8 cellular contexts compared by ENCODE assay signal in genomic region chr15:44536298-44536961, GRCh38. TPM values are rescaled to one million over a fixed set of nuclear protein-coding genes. Genes with fewer than 3 reads are reported as not detected.
DNase-seq lines count a peak whose midpoint lies in the region; ATAC-seq lines count a peak whose summit lies in the region.

No MANE protein-coding gene starts in this region.

- DNase-seq in DMS114 treated with DMSO at 0.1 percent for 48 hours (lab: John Stamatoyannopoulos, UW; ENCODE audit: unreplicated experiment) (peak; percentile 86), NCI-H524 (lab: John Stamatoyannopoulos, UW) (peak; percentile 96 to 98), amniotic epithelial cell (ENCODE audit: low read depth) (peak; percentile 63), right cardiac atrium (peak; percentile 90 to 95 (median 95)), posterior cingulate gyrus (peak in 9 of 10 donors; percentile 71 to 98 (median 83)), SIG-M5 treated with dmso at 0.1 percent for 504 hours (lab: John Stamatoyannopoulos, UW; ENCODE audit: unreplicated experiment) (no peak)

- H3K9me3 ChIP-seq in right cardiac atrium (ENCODE audit: control insufficient read depth, low read length) = no peaks in the 10 kb centered on the region

- ATAC-seq in GM19043 (IDR thresholded peaks at IDR 0.05; ENCODE audit: low read depth, unreplicated experiment) (peak; percentile 59), HG03135 (IDR thresholded peaks at IDR 0.05; ENCODE audit: unreplicated experiment) (peak; percentile 60), right cardiac atrium (peak; percentile 89 to 92)

- H3K4me3 ChIP-seq in right cardiac atrium (ENCODE audit: low read length) = peak overlapping the region; percentile 62

- H3K4me1 ChIP-seq in right cardiac atrium (ENCODE audit: control insufficient read depth, insufficient read depth, low read length) = no peaks in the 10 kb centered on the region

- WGBS in right cardiac atrium = under 1% methylated on average over 45 of the region's 47 CpGs

- H3K27me3 ChIP-seq in right cardiac atrium (ENCODE audit: control insufficient read depth, insufficient read depth) = no peaks in the 10 kb centered on the region

- peak overlapping the region; percentile 95 for H3K27ac ChIP-seq in right cardiac atrium (ENCODE audit: low read length)

- intact Hi-C loops in right cardiac atrium (cut with DNase I) = no loop called here
- intact Hi-C loops in posterior cingulate gyrus (cut with DNase I) = no loop called here

RNA-seq across cellular contexts. Expression of gene EIF3J, which starts 0.5 kb away (rescaled TPM):
- total RNA-seq in right cardiac atrium = 10 to 100 TPM; 52.9 to 73.5 (median 65.7) TPM
- 40.8 TPM for polyA plus RNA-seq in right cardiac atrium
